In genomic region chrX:115616943-115617563, GRCh38 we compare ENCODE assay signal across 9 cellular contexts. TPM values are rescaled to one million over a fixed set of nuclear protein-coding genes. Genes with fewer than 3 reads are reported as not detected.
DNase-seq lines count a peak whose midpoint lies in the region; ATAC-seq and TF ChIP-seq lines count a peak whose summit lies in the region.
"Had no signal": no experiment of that assay in that cellular context is flagged by ENCODE, and none has a peak within 500 bp of the region (broad histone marks: within the 10 kb centered on the region; RNA-seq: fewer than 3 reads in every experiment).

No MANE protein-coding gene starts in this region.

- H3K4me3 ChIP-seq in SK-N-MC: peak overlapping the region; percentile 20
- H3K4me3 ChIP-seq: lung had no signal

- no peaks in the 10 kb centered on the region for H3K4me1 Mint-ChIP-seq in CD14-positive monocyte

- DNase-seq in SK-N-MC (ENCODE audit: low read depth, low spot score) (no peak), islet precursor cell (peak; percentile 84), DMS 273 (lab: John Stamatoyannopoulos, UW; ENCODE audit: unreplicated experiment) (no peak), NCI-H2029 treated with DMSO at 0.1 percent for 48 hours (lab: John Stamatoyannopoulos, UW) (no peak), CD14-positive monocyte (ENCODE audit: low spot score) (no peak)
- DNase-seq in stimulated activated CD4-positive, alpha-beta T cell treated with anti-CD3 and anti-CD28 coated beads, Interleukin-4, amount 100 ng/mL, for 24 hours: no peak

- H3K27me3 Mint-ChIP-seq in CD14-positive monocyte (ENCODE audit: low read depth in 3 of 3): peaks cover 0 to 10% (median 1%) of the 10 kb centered on the region in 3 donors

- peak; percentile 98 for ATAC-seq in GM18858 (IDR thresholded peaks at IDR 0.05; ENCODE audit: unreplicated experiment)
- ATAC-seq in HG02678 (IDR thresholded peaks at IDR 0.05; ENCODE audit: unreplicated experiment): peak; percentile 78

- no peaks in the 10 kb centered on the region for H3K36me3 ChIP-seq in SK-N-MC (ENCODE audit: insufficient read depth, low read length)

- H3K27ac Mint-ChIP-seq in CD14-positive monocyte: no peak overlapping the region

- H3K27ac ChIP-seq in SK-N-MC: peak overlapping the region; percentile 92

- H3K9me3 Mint-ChIP-seq in CD14-positive monocyte: no peaks in the 10 kb centered on the region

- H3K36me3 Mint-ChIP-seq in CD14-positive monocyte: no peaks in the 10 kb centered on the region

- intact Hi-C loops in CD14-positive monocyte (cut with micrococcal nuclease): no loop called here

- H3K4me3 Mint-ChIP-seq in CD14-positive monocyte: no peak overlapping the region

- no peak overlapping the region for H3K9ac ChIP-seq in SK-N-MC (ENCODE audit: insufficient read length)

- H3K9me3 ChIP-seq in SK-N-MC (ENCODE audit: low read depth, low read length): no peaks in the 10 kb centered on the region

- TF ChIP-seq CTCF in CD14-positive monocyte (IDR thresholded peaks at IDR 0.05): no peak

RNA-seq across cellular contexts. Expression of gene PLS3, which starts 56.1 kb away (rescaled TPM):
- polyA plus RNA-seq in CD14-positive monocyte: under 1 TPM in 1 of 2 donors, not detected in 1; 0.16 TPM
